ENCODE assay signal across 10 cellular contexts in genomic region chr2:223465793-223466192, GRCh38.
DNase-seq lines count a peak whose midpoint lies in the region; ATAC-seq and TF ChIP-seq lines count a peak whose summit lies in the region.
"Had no signal": no experiment of that assay in that cellular context is flagged by ENCODE, and none has a peak within 500 bp of the region (broad histone marks: within the 10 kb centered on the region; RNA-seq: fewer than 3 reads in every experiment).

No MANE protein-coding gene starts in this region.

- no peak overlapping the region for H3K4me3 Mint-ChIP-seq in WTC11

- POLR2A ChIA-PET in WTC11 (lab: Charles Lee): no interaction called here

- H3K9me3 Mint-ChIP-seq in WTC11: peaks cover 15% of the 10 kb centered on the region

- TF ChIP-seq CTCF in AG09319 (IDR thresholded peaks at IDR 0.05; ENCODE audit: low read depth, low read length) (no peak), epithelial cell of esophagus (IDR thresholded peaks at IDR 0.05; ENCODE audit: insufficient read depth, low read depth, low read length, missing control alignments) (no peak), WTC11 (IDR thresholded peaks at IDR 0.05) (no peak)

- DNase-seq in AG09319 (ENCODE audit: extremely low read depth, low read depth) (peak; percentile 94), NOMO-1 (lab: John Stamatoyannopoulos, UW; ENCODE audit: unreplicated experiment in 2 of 2) (peak; percentile 93 to 98), epithelial cell of esophagus (ENCODE audit: low read depth) (peak; percentile 97), myocyte (ENCODE audit: low read depth) (peak; percentile 91), WTC11 (ENCODE audit: low spot score) (no peak)
- DNase-seq in activated CD4-positive, alpha-beta T cell treated with anti-CD3 and anti-CD28 coated beads, Interleukin-2, amount 50 U/mL, for 1 hour: no peak
- DNase-seq: DND-41, SHP77 treated with DMSO at 0.1 percent for 48 hours had no signal

- no peak overlapping the region for H3K4me3 ChIP-seq in epithelial cell of esophagus (ENCODE audit: low read length)

- H3K27me3 Mint-ChIP-seq in WTC11 (ENCODE audit: low read depth): no peaks in the 10 kb centered on the region; the same call in 1 of the 2 replicates

- H3K4me1 Mint-ChIP-seq in WTC11: peaks cover 4% of the 10 kb centered on the region

- no peak for ATAC-seq in WTC11
- ATAC-seq in GM19397 (IDR thresholded peaks at IDR 0.05; ENCODE audit: unreplicated experiment): no peak
- no peak for ATAC-seq in GM18870 (IDR thresholded peaks at IDR 0.05; ENCODE audit: unreplicated experiment)

- CTCF ChIA-PET in WTC11 (lab: Charles Lee): no interaction called here

- no peak overlapping the region for H3K27ac Mint-ChIP-seq in WTC11

- H3K36me3 Mint-ChIP-seq in WTC11: peaks cover 6% of the 10 kb centered on the region; the same call in 1 of the 2 replicates

TF ChIP-seq in WTC11, 78 proteins besides CTCF, POLR2A, EP300 and RAD21:
- no peak for TF ChIP-seq SMAD3 (CRISPR knock-in tag; IDR thresholded peaks at IDR 0.05; ENCODE audit: borderline replicate concordance)
- TF ChIP-seq TCF7 (CRISPR knock-in tag; IDR thresholded peaks at IDR 0.05; ENCODE audit: low read depth): no peak
- no peak for TF ChIP-seq EMX1 (CRISPR knock-in tag; IDR thresholded peaks at IDR 0.05)
- no peak for TF ChIP-seq AFF4 (CRISPR knock-in tag; IDR thresholded peaks at IDR 0.05; ENCODE audit: borderline replicate concordance)
- TF ChIP-seq ZNF219 (CRISPR knock-in tag; IDR thresholded peaks at IDR 0.05; ENCODE audit: borderline replicate concordance): no peak
- no peak for TF ChIP-seq NFATC4 (CRISPR knock-in tag; IDR thresholded peaks at IDR 0.05)
- TF ChIP-seq STAT6 (CRISPR knock-in tag; conservative IDR thresholded peaks at IDR 0.05; ENCODE audit: low read depth): no peak
- TF ChIP-seq GTF2I (CRISPR knock-in tag; conservative IDR thresholded peaks at IDR 0.05): no peak
- no peak for TF ChIP-seq NFE2L1 (CRISPR knock-in tag; IDR thresholded peaks at IDR 0.05)
- no peak for TF ChIP-seq FOXJ3 (CRISPR knock-in tag; IDR thresholded peaks at IDR 0.05; ENCODE audit: borderline replicate concordance)
- no peak for TF ChIP-seq IRF1 (CRISPR knock-in tag; IDR thresholded peaks at IDR 0.05)
- no peak for TF ChIP-seq TEAD1 (CRISPR knock-in tag; IDR thresholded peaks at IDR 0.05)
- no peak for TF ChIP-seq FOXP4 (CRISPR knock-in tag; IDR thresholded peaks at IDR 0.05)
- TF ChIP-seq ZNF121 (CRISPR knock-in tag; IDR thresholded peaks at IDR 0.05): no peak
- no peak for TF ChIP-seq MXD4 (CRISPR knock-in tag; IDR thresholded peaks at IDR 0.05; ENCODE audit: borderline replicate concordance)

Comparison
In these comparisons a context has a peak if more than half of its experiments do, and no peak if none do; other contexts are left out.
1. DNase-seq: peak in AG09319 (single experiment), NOMO-1 (2 of 2), epithelial cell of esophagus (single experiment) and myocyte (single experiment); none in WTC11 (single experiment) and activated CD4-positive, alpha-beta T cell treated with anti-CD3 and anti-CD28 coated beads, Interleukin-2, amount 50 U/mL, for 1 hour (single experiment).